In genomic region chr3:195839260-195840010, GRCh38 we compare ENCODE assay signal across 1 cellular context.
TF ChIP-seq lines count a peak whose summit lies in the region.

No MANE protein-coding gene starts in this region.

TF ChIP-seq in H1, 55 proteins besides CTCF, POLR2A, EP300 and RAD21 (continued from another document):
- no peak for TF ChIP-seq TBP (IDR thresholded peaks at IDR 0.05; ENCODE audit: low read depth, low read length)
- no peak for TF ChIP-seq GABPA (IDR thresholded peaks at IDR 0.05; ENCODE audit: borderline replicate concordance, insufficient read depth, low read length)
- no peak for TF ChIP-seq HDAC2 (IDR thresholded peaks at IDR 0.05; ENCODE audit: borderline replicate concordance in 1 of 2, low read depth in 2 of 2, low read length in 2 of 2)
- no peak for TF ChIP-seq SRF (IDR thresholded peaks at IDR 0.05; ENCODE audit: low read depth, low read length)
TF ChIP-seq in H1: peak in this region for 0.
